ENCODE assay signal across 25 cellular contexts in the genomic region with DNA sequence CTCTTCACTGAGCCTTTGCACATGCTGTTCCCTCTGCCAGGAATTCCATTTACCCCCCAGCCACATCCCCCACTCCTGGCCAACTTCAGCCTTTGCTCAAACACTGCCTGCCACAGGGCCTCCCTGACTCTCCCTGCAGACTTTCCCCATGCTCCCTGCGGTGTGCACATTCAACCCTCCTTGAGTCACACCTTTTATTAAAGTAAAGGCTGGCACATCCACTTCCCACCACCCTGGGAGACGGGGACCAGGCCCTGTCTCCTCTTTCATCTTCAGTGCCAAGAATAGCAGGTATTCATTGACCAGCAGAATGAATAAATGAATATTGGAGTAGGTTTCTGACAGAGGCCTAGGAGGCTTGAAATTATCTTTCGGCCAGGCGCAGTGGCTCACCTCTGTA.
DNase-seq lines count a peak whose midpoint lies in the region; ATAC-seq and TF ChIP-seq lines count a peak whose summit lies in the region.
"Had no signal": no experiment of that assay in that cellular context is flagged by ENCODE, and none has a peak within 500 bp of the region (broad histone marks: within the 10 kb centered on the region; RNA-seq: fewer than 3 reads in every experiment).

No MANE protein-coding gene starts in this region.

- H3K4me3 ChIP-seq in HEK293 (ENCODE audit: low read depth, low read length) (no peak overlapping the region), gastroesophageal sphincter (no peak overlapping the region)
- H3K4me3 ChIP-seq: hepatocyte, K562, prostate gland, tibial nerve had no signal

- H3K27ac ChIP-seq in HEK293 (ENCODE audit: extremely low read depth, low read depth, low read length) (no peak overlapping the region), gastroesophageal sphincter (peak overlapping the region in 3 of 4 donors; percentile 31 to 55 (median 54))
- H3K27ac ChIP-seq: hepatocyte, prostate gland, RWPE1, tibial nerve had no signal

- peak overlapping the region; percentile 8 for H3K27ac Mint-ChIP-seq in activated CD8-positive, alpha-beta T cell treated with anti-CD3 and anti-CD28 coated beads for 36 hours
- H3K27ac Mint-ChIP-seq in activated CD8-positive, alpha-beta T cell treated with anti-CD3 and anti-CD28 coated beads, Interleukin-2, amount 10 ng/mL, durations not matched to agents 7 days and 5 days, result no peak overlapping the region
- peak overlapping the region; percentile 46 for H3K27ac Mint-ChIP-seq in stimulated activated effector memory CD8-positive, alpha-beta T cell treated with anti-CD3 and anti-CD28 coated beads, Interleukin-12 subunit alpha, Interleukin-12 subunit beta, amount 100 ng/mL, for 72 hours
- H3K27ac Mint-ChIP-seq: stimulated activated naive CD8-positive, alpha-beta T cell treated with anti-CD3 and anti-CD28 coated beads, Interleukin-15, amount 100 ng/mL, for 72 hours had no signal

- TF ChIP-seq EP300 in gastroesophageal sphincter (IDR thresholded peaks at IDR 0.05), result no peak

- TF ChIP-seq CTCF in activated CD8-positive, alpha-beta T cell treated with anti-CD3 and anti-CD28 coated beads for 36 hours (IDR thresholded peaks at IDR 0.05), result no peak
- TF ChIP-seq CTCF in HEK293 (tag by site-specific recombination; IDR thresholded peaks at IDR 0.05) (no peak), gastroesophageal sphincter (IDR thresholded peaks at IDR 0.05) (no peak)

- ATAC-seq in activated CD8-positive, alpha-beta T cell treated with anti-CD3 and anti-CD28 coated beads for 36 hours, result no peak
- no peak for ATAC-seq in activated CD8-positive, alpha-beta T cell treated with anti-CD3 and anti-CD28 coated beads, Interleukin-2, amount 10 ng/mL, durations not matched to agents 7 days and 5 days
- ATAC-seq in gastroesophageal sphincter, result no peak
- ATAC-seq in stimulated activated effector memory CD8-positive, alpha-beta T cell treated with anti-CD3 and anti-CD28 coated beads, Interleukin-12 subunit alpha, Interleukin-12 subunit beta, amount 100 ng/mL, for 72 hours, result no peak
- no peak for ATAC-seq in GM18505 (IDR thresholded peaks at IDR 0.05; ENCODE audit: unreplicated experiment)
- ATAC-seq: stimulated activated naive CD8-positive, alpha-beta T cell treated with anti-CD3 and anti-CD28 coated beads, Interleukin-15, amount 100 ng/mL, for 72 hours had no signal

- CTCF ChIA-PET in activated CD8-positive, alpha-beta T cell treated with anti-CD3 and anti-CD28 coated beads for 36 hours (lab: Charles Lee), result no interaction called here
- CTCF ChIA-PET in activated CD8-positive, alpha-beta T cell treated with anti-CD3 and anti-CD28 coated beads, Interleukin-2, amount 10 ng/mL, durations not matched to agents 7 days and 5 days (lab: Charles Lee), result interaction anchor here (1.0 to 1.3 kb wide), 2 partner anchors 9 to 28 kb away, joined by 4 to 6 read pairs; no protein-coding TSS in a partner anchor
- CTCF ChIA-PET in HEK293 (lab: Yijun Ruan, JAX), result interaction anchor here (0.6 to 1.0 kb wide), 3 partner anchors 13 to 303 kb away, joined by 3 read pairs; no protein-coding TSS in a partner anchor

- intact Hi-C loops in activated CD8-positive, alpha-beta T cell treated with anti-CD3 and anti-CD28 coated beads for 36 hours (cut with micrococcal nuclease), result no loop called here

- DNase-seq in activated CD8-positive, alpha-beta T cell treated with anti-CD3 and anti-CD28 coated beads for 36 hours, result no peak
- DNase-seq in activated CD8-positive, alpha-beta T cell treated with anti-CD3 and anti-CD28 coated beads, Interleukin-2, amount 10 ng/mL, durations not matched to agents 7 days and 5 days, result no peak
- no peak for DNase-seq in stimulated activated effector memory CD8-positive, alpha-beta T cell treated with anti-CD3 and anti-CD28 coated beads, Interleukin-12 subunit alpha, Interleukin-12 subunit beta, amount 100 ng/mL, for 72 hours (ENCODE audit: low spot score in 2 of 2)
- DNase-seq in KG1 (lab: John Stamatoyannopoulos, UW), result no peak
- no peak for DNase-seq in DMS153 (lab: John Stamatoyannopoulos, UW)
- DNase-seq: activated CD8-positive, alpha-beta memory T cell treated with anti-CD3 and anti-CD28 coated beads, Interleukin-2, amount 50 U/mL, for 48 hours; activated effector memory CD4-positive, alpha-beta T cell treated with Interleukin-2 at 50 U/mL for 16 hours; BE2C; dermis blood vessel endothelial cell; H9; left colon; NCI-H1417 treated with DMSO at 0.1 percent for 48 hours; NCI-H2081 treated with DMSO at 0.1 percent for 48 hours; NCI-H345; nucleus accumbens; stimulated activated naive CD8-positive, alpha-beta T cell treated with anti-CD3 and anti-CD28 coated beads, Interleukin-15, amount 100 ng/mL, for 72 hours; T1000 had no signal

- H3K27me3 ChIP-seq in gastroesophageal sphincter, result no peaks in the 10 kb centered on the region
- H3K27me3 ChIP-seq: BE2C, hepatocyte, tibial nerve had no signal

- WGBS in gastroesophageal sphincter (ENCODE audit: low coverage in 1 of 2), 2 donors, result 27 to 70% methylated on average over 2 of the region's 4 CpGs

- H3K27me3 Mint-ChIP-seq in activated CD8-positive, alpha-beta T cell treated with anti-CD3 and anti-CD28 coated beads for 36 hours, result no peaks in the 10 kb centered on the region
- no peaks in the 10 kb centered on the region for H3K27me3 Mint-ChIP-seq in activated CD8-positive, alpha-beta T cell treated with anti-CD3 and anti-CD28 coated beads, Interleukin-2, amount 10 ng/mL, durations not matched to agents 7 days and 5 days (ENCODE audit: low read depth)
- H3K27me3 Mint-ChIP-seq: stimulated activated naive CD8-positive, alpha-beta T cell treated with anti-CD3 and anti-CD28 coated beads, Interleukin-15, amount 100 ng/mL, for 72 hours had no signal

- peaks cover 8% of the 10 kb centered on the region for H3K36me3 Mint-ChIP-seq in activated CD8-positive, alpha-beta T cell treated with anti-CD3 and anti-CD28 coated beads for 36 hours (ENCODE audit: low read depth)
- peaks cover 16% of the 10 kb centered on the region for H3K36me3 Mint-ChIP-seq in activated CD8-positive, alpha-beta T cell treated with anti-CD3 and anti-CD28 coated beads, Interleukin-2, amount 10 ng/mL, durations not matched to agents 7 days and 5 days (ENCODE audit: low read depth)
- H3K36me3 Mint-ChIP-seq in stimulated activated effector memory CD8-positive, alpha-beta T cell treated with anti-CD3 and anti-CD28 coated beads, Interleukin-12 subunit alpha, Interleukin-12 subunit beta, amount 100 ng/mL, for 72 hours, result no peaks in the 10 kb centered on the region

- H3K9me3 ChIP-seq in HEK293 (ENCODE audit: control insufficient read depth, insufficient read depth, low read depth, low read length) (no peaks in the 10 kb centered on the region), gastroesophageal sphincter (peaks cover 0 to 11% (median 0%) of the 10 kb centered on the region in 3 donors)
- H3K9me3 ChIP-seq: BE2C, prostate gland had no signal

- H3K4me1 Mint-ChIP-seq in activated CD8-positive, alpha-beta T cell treated with anti-CD3 and anti-CD28 coated beads for 36 hours (ENCODE audit: low read depth), result peaks cover 50% of the 10 kb centered on the region
- H3K4me1 Mint-ChIP-seq in activated CD8-positive, alpha-beta T cell treated with anti-CD3 and anti-CD28 coated beads, Interleukin-2, amount 10 ng/mL, durations not matched to agents 7 days and 5 days (ENCODE audit: low read depth), result peaks cover 54% of the 10 kb centered on the region
- peaks cover 53% of the 10 kb centered on the region for H3K4me1 Mint-ChIP-seq in stimulated activated effector memory CD8-positive, alpha-beta T cell treated with anti-CD3 and anti-CD28 coated beads, Interleukin-12 subunit alpha, Interleukin-12 subunit beta, amount 100 ng/mL, for 72 hours

- H3K4me3 Mint-ChIP-seq in activated CD8-positive, alpha-beta T cell treated with anti-CD3 and anti-CD28 coated beads for 36 hours, result no peak overlapping the region
- H3K4me3 Mint-ChIP-seq in activated CD8-positive, alpha-beta T cell treated with anti-CD3 and anti-CD28 coated beads, Interleukin-2, amount 10 ng/mL, durations not matched to agents 7 days and 5 days, result no peak overlapping the region
- no peak overlapping the region for H3K4me3 Mint-ChIP-seq in stimulated activated effector memory CD8-positive, alpha-beta T cell treated with anti-CD3 and anti-CD28 coated beads, Interleukin-12 subunit alpha, Interleukin-12 subunit beta, amount 100 ng/mL, for 72 hours
- H3K4me3 Mint-ChIP-seq: H9; stimulated activated naive CD8-positive, alpha-beta T cell treated with anti-CD3 and anti-CD28 coated beads, Interleukin-15, amount 100 ng/mL, for 72 hours had no signal

- POLR2A ChIA-PET in activated CD8-positive, alpha-beta T cell treated with anti-CD3 and anti-CD28 coated beads for 36 hours (lab: Charles Lee), result interaction anchor here (1.1 to 3.5 kb wide), 2 partner anchors 14 to 91 kb away, joined by 4 to 19 read pairs; partner anchors contain the start of gene GRK5
- POLR2A ChIA-PET in activated CD8-positive, alpha-beta T cell treated with anti-CD3 and anti-CD28 coated beads, Interleukin-2, amount 10 ng/mL, durations not matched to agents 7 days and 5 days (lab: Charles Lee), result no interaction called here
- POLR2A ChIA-PET in HEK293 (lab: Yijun Ruan, JAX), result no interaction called here

- peaks cover 10% of the 10 kb centered on the region for H3K9me3 Mint-ChIP-seq in activated CD8-positive, alpha-beta T cell treated with anti-CD3 and anti-CD28 coated beads for 36 hours
- H3K9me3 Mint-ChIP-seq in activated CD8-positive, alpha-beta T cell treated with anti-CD3 and anti-CD28 coated beads, Interleukin-2, amount 10 ng/mL, durations not matched to agents 7 days and 5 days (ENCODE audit: insufficient read depth), result peaks cover 7% of the 10 kb centered on the region
- peaks cover 2% of the 10 kb centered on the region for H3K9me3 Mint-ChIP-seq in stimulated activated effector memory CD8-positive, alpha-beta T cell treated with anti-CD3 and anti-CD28 coated beads, Interleukin-12 subunit alpha, Interleukin-12 subunit beta, amount 100 ng/mL, for 72 hours

- H3K36me3 ChIP-seq in HEK293 (ENCODE audit: control insufficient read depth in 2 of 2, insufficient read depth in 1 of 2, low read length in 2 of 2), result no peaks in the 10 kb centered on the region
- H3K36me3 ChIP-seq in gastroesophageal sphincter, result no peaks in the 10 kb centered on the region
- H3K36me3 ChIP-seq: BE2C, prostate gland had no signal

- TF ChIP-seq POLR2A in gastroesophageal sphincter (IDR thresholded peaks at IDR 0.05) (no peak), GM18505 (IDR thresholded peaks at IDR 0.05; ENCODE audit: borderline replicate concordance, extremely low read depth, insufficient read depth, insufficient read length) (no peak)

- H3K4me1 ChIP-seq in HEK293 (ENCODE audit: control insufficient read depth, insufficient read depth, low read length) (no peaks in the 10 kb centered on the region), gastroesophageal sphincter (peaks cover 0 to 78% (median 41%) of the 10 kb centered on the region in 3 donors)
- H3K4me1 ChIP-seq: BE2C, prostate gland had no signal

TF ChIP-seq in HEK293, 187 proteins besides CTCF, POLR2A, EP300 and RAD21 (continues in another document):
- TF ChIP-seq ZNF776 (tag by site-specific recombination; IDR thresholded peaks at IDR 0.05; ENCODE audit: borderline replicate concordance) (no peak), PRDM1 (tag by site-specific recombination; IDR thresholded peaks at IDR 0.05) (no peak), ZIC2 (tag by site-specific recombination; IDR thresholded peaks at IDR 0.05) (peak; percentile 72)
